8 cellular contexts compared by ENCODE assay signal in the genomic region with DNA sequence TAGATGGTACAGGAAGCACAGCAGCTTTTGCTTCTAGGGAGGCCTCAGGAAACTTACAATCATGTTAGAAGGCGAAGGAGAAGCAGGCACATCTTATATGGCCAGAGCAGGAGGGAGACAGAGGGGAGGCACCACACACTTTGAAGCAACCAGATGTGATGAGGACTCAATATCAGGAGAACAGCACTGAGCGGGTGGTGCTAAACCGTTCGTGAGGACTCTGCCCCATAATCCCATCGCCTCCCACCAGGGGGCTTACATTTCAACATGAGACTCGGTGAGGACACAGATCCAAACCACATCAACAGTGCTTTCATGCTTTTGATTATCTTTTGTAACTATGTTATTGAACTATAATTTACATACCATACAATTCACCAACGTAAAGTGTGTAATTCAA. TPM values are rescaled to one million over a fixed set of nuclear protein-coding genes. Genes with fewer than 3 reads are reported as not detected.
DNase-seq lines count a peak whose midpoint lies in the region; ATAC-seq and TF ChIP-seq lines count a peak whose summit lies in the region.

No MANE protein-coding gene starts in this region.

- no peak for TF ChIP-seq POLR2A in ovary (IDR thresholded peaks at IDR 0.05)

- DNase-seq in HFF-Myc (ENCODE audit: extremely low read depth, low read depth), result no peak
- DNase-seq in activated CD8-positive, alpha-beta memory T cell treated with anti-CD3 and anti-CD28 coated beads, Interleukin-2, amount 50 U/mL, for 48 hours, result peak; percentile 55
- peak; percentile 67 for DNase-seq in islet precursor cell
- DNase-seq in ovary, result no peak
- no peak for DNase-seq in Ammon's horn (ENCODE audit: low spot score)

- intact Hi-C loops in ovary (cut with DNase I), result no loop called here

- no peak overlapping the region for H3K4me3 ChIP-seq in HFF-Myc (replicated peaks; ENCODE audit: low read depth, low read length)
- no peak overlapping the region for H3K4me3 ChIP-seq in ovary

- TF ChIP-seq CTCF in 22Rv1 (IDR thresholded peaks at IDR 0.05) (peak; percentile 31), HFF-Myc (IDR thresholded peaks at IDR 0.05; ENCODE audit: low read depth, low read length, missing control alignments) (peak; percentile 52), ovary (IDR thresholded peaks at IDR 0.05) (no peak)

- TF ChIP-seq EP300 in ovary (IDR thresholded peaks at IDR 0.05), result no peak

- no peak for ATAC-seq in GM21576 (IDR thresholded peaks at IDR 0.05; ENCODE audit: unreplicated experiment)
- ATAC-seq in HG02588 (IDR thresholded peaks at IDR 0.05; ENCODE audit: unreplicated experiment), result no peak

- H3K27me3 ChIP-seq in ovary, result no peaks in the 10 kb centered on the region

- no peaks in the 10 kb centered on the region for H3K9me3 ChIP-seq in ovary

- H3K4me1 ChIP-seq in ovary (ENCODE audit: insufficient read depth), result no peaks in the 10 kb centered on the region

- 67 to 68% (median 67%) methylated on average over 7 of the region's 7 CpGs for WGBS in ovary, 3 donors

- no peaks in the 10 kb centered on the region for H3K36me3 ChIP-seq in ovary

- H3K27ac ChIP-seq in 22Rv1, result no peak overlapping the region
- H3K27ac ChIP-seq in ovary, result no peak overlapping the region

RNA-seq across cellular contexts. Expression of a gene that starts 7.6 kb away (rescaled TPM):
- total RNA-seq in ovary, result 1 to 10 TPM; 3.4 to 9.6 (median 5.6) TPM
- 10 to 100 TPM in 1 of 2 donors, 1 to 10 TPM in 1; 8.6 to 12.3 TPM for polyA plus RNA-seq in ovary

RNA-seq across cellular contexts. Expression of a gene that starts 31.2 kb away (rescaled TPM):
- 10 to 100 TPM; 27.0 to 45.9 (median 31.5) TPM for total RNA-seq in ovary
- polyA plus RNA-seq in ovary, result 10 to 100 TPM; 26.8 to 46.6 TPM

RNA-seq across cellular contexts. Expression of a gene that starts 44.9 kb away (rescaled TPM):
- 10 to 100 TPM in 1 of 7 donors, 1 to 10 TPM in 6; 4.0 to 12.1 (median 6.3) TPM for total RNA-seq in ovary
- 10 to 100 TPM in 1 of 2 donors, 1 to 10 TPM in 1; 5.3 to 10.9 TPM for polyA plus RNA-seq in ovary

Comparison
In these comparisons a context has a peak if more than half of its experiments do, and no peak if none do; other contexts are left out.
1. CTCF ChIP-seq: peak in 22Rv1 (single experiment) and HFF-Myc (single experiment); none in ovary (0 of 3).
2. DNase-seq: peak in activated CD8-positive, alpha-beta memory T cell treated with anti-CD3 and anti-CD28 coated beads, Interleukin-2, amount 50 U/mL, for 48 hours (single experiment) and islet precursor cell (single experiment); none in HFF-Myc (single experiment), ovary (0 of 5) and Ammon's horn (single experiment).